In the genomic region with DNA sequence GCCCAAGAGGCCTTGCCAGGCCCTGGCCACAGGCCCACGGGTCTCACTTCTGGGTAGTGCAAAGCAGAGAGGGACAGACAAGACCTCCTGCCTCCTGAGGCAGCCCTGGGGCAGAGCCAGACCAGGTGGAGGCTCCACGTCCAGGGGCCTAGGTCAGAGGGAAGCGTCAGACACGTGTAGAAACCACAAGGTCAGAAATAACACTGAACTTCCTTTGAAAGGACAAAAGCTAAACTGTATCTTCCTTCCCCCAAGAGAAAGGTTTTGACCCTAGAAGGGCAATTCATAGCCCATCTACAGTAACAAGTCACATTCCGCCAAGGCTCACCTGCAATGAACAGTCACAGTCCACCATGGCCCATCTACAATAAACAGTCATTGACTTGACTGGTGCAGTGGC, we compare ENCODE assay signal across 15 cellular contexts. TPM values are rescaled to one million over a fixed set of nuclear protein-coding genes. Genes with fewer than 3 reads are reported as not detected.
DNase-seq lines count a peak whose midpoint lies in the region; ATAC-seq and TF ChIP-seq lines count a peak whose summit lies in the region.
"Had no signal": no experiment of that assay in that cellular context is flagged by ENCODE, and none has a peak within 500 bp of the region (broad histone marks: within the 10 kb centered on the region; RNA-seq: fewer than 3 reads in every experiment).

No MANE protein-coding gene starts in this region.

- H3K9me3 Mint-ChIP-seq in type B pancreatic cell (no peaks in the 10 kb centered on the region), T-cell (no peaks in the 10 kb centered on the region)

- H3K36me3 ChIP-seq in right atrium auricular region: no peaks in the 10 kb centered on the region
- H3K36me3 ChIP-seq: brain microvascular endothelial cell, esophagus muscularis mucosa, thoracic aorta had no signal

- no peak overlapping the region for H3K27ac ChIP-seq in right atrium auricular region
- H3K27ac ChIP-seq: brain microvascular endothelial cell, esophagus muscularis mucosa, thoracic aorta had no signal

- DNase-seq in GM19238 (ENCODE audit: insufficient read length, low spot score): peak; percentile 35
- peak; percentile 18 for DNase-seq in SKM-1 (lab: John Stamatoyannopoulos, UW; ENCODE audit: unreplicated experiment)
- no peak for DNase-seq in type B pancreatic cell (ENCODE audit: extremely low spot score, unreplicated experiment)
- no peak for DNase-seq in NCI-H187 treated with DMSO at 0.1 percent for 48 hours (lab: John Stamatoyannopoulos, UW)
- DNase-seq in T-cell: no peak
- DNase-seq in right atrium auricular region (ENCODE audit: low spot score): no peak
- DNase-seq: brain microvascular endothelial cell; islet precursor cell; NCI-H1048; NK-92 treated with Interleukin-12 subunit alpha and Interleukin-12 subunit beta, amount 100 ng/mL, for 24 hours; stimulated activated CD4-positive, alpha-beta T cell treated with anti-CD3 and anti-CD28 coated beads, Interleukin-2, amount 100 ng/mL, for 48 hours; T-helper 9 cell had no signal

- H3K4me1 Mint-ChIP-seq in type B pancreatic cell (ENCODE audit: unreplicated experiment) (peaks cover 24% of the 10 kb centered on the region), T-cell (no peaks in the 10 kb centered on the region)

- no peak overlapping the region for H3K4me3 ChIP-seq in right atrium auricular region
- H3K4me3 ChIP-seq: esophagus muscularis mucosa, thoracic aorta had no signal

- POLR2A ChIA-PET in T-cell (lab: Charles Lee): no interaction called here

- H3K4me1 ChIP-seq in right atrium auricular region: no peaks in the 10 kb centered on the region
- H3K4me1 ChIP-seq: esophagus muscularis mucosa had no signal

- H3K27ac Mint-ChIP-seq in type B pancreatic cell (peak overlapping the region; percentile 93), T-cell (no peak overlapping the region)

- no peaks in the 10 kb centered on the region for H3K9me3 ChIP-seq in right atrium auricular region
- H3K9me3 ChIP-seq: esophagus muscularis mucosa, thoracic aorta had no signal

- CTCF ChIA-PET in T-cell (lab: Charles Lee): no interaction called here

- H3K27me3 Mint-ChIP-seq in type B pancreatic cell (no peaks in the 10 kb centered on the region), T-cell (no peaks in the 10 kb centered on the region)

- H3K4me3 Mint-ChIP-seq in type B pancreatic cell (peak overlapping the region; percentile 76), T-cell (no peak overlapping the region)

- ATAC-seq in HG02759 (IDR thresholded peaks at IDR 0.05; ENCODE audit: unreplicated experiment): peak; percentile 61
- ATAC-seq in T-cell (replicated peaks in 1 of 4): no peak

- H3K27me3 ChIP-seq in right atrium auricular region: no peaks in the 10 kb centered on the region
- H3K27me3 ChIP-seq: brain microvascular endothelial cell, esophagus muscularis mucosa had no signal

- H3K36me3 Mint-ChIP-seq in type B pancreatic cell: peaks cover 7% of the 10 kb centered on the region
- no peaks in the 10 kb centered on the region for H3K36me3 Mint-ChIP-seq in T-cell

- no peak for TF ChIP-seq CTCF in type B pancreatic cell (conservative IDR thresholded peaks at IDR 0.05)
- TF ChIP-seq CTCF in right atrium auricular region (IDR thresholded peaks at IDR 0.05): no peak

RNA-seq across cellular contexts. Expression of a gene that starts 17.9 kb away (rescaled TPM):
- total RNA-seq in type B pancreatic cell (ENCODE audit: low replicate concordance) (164 and 375 TPM in 2 replicates), T-cell (1 to 10 TPM in 1 of 5 donors, under 1 TPM in 2, not detected in 2; 0.82 to 1.2 (median 0.99) TPM), right atrium auricular region (under 1 TPM in 1 of 2 donors, not detected in 1; 0.24 TPM)

Comparison
In these comparisons a context has a peak if more than half of its experiments do, and no peak if none do; other contexts are left out.
1. DNase-seq: peak in GM19238 (single experiment) and SKM-1 (single experiment); none in type B pancreatic cell (single experiment), NCI-H187 treated with DMSO at 0.1 percent for 48 hours (single experiment), T-cell (0 of 34) and right atrium auricular region (single experiment).
2. RNA of a gene that starts 17.9 kb away (total RNA-seq): 164 to 375 TPM in type B pancreatic cell; 0.82 to 1.2 TPM in T-cell and 0.24 TPM in right atrium auricular region; every median in the first group is over 10 times any median in the second.